1 cellular context compared by ENCODE assay signal in genomic region chr15:68888419-68888818, GRCh38.
TF ChIP-seq lines count a peak whose summit lies in the region.

No MANE protein-coding gene starts in this region.

TF ChIP-seq in SK-N-SH treated with all-trans-retinoic acid at 6 μM for 48 hours, 23 proteins besides CTCF, POLR2A, EP300 and RAD21 (continued from another document):
- TF ChIP-seq, protein P1, sequence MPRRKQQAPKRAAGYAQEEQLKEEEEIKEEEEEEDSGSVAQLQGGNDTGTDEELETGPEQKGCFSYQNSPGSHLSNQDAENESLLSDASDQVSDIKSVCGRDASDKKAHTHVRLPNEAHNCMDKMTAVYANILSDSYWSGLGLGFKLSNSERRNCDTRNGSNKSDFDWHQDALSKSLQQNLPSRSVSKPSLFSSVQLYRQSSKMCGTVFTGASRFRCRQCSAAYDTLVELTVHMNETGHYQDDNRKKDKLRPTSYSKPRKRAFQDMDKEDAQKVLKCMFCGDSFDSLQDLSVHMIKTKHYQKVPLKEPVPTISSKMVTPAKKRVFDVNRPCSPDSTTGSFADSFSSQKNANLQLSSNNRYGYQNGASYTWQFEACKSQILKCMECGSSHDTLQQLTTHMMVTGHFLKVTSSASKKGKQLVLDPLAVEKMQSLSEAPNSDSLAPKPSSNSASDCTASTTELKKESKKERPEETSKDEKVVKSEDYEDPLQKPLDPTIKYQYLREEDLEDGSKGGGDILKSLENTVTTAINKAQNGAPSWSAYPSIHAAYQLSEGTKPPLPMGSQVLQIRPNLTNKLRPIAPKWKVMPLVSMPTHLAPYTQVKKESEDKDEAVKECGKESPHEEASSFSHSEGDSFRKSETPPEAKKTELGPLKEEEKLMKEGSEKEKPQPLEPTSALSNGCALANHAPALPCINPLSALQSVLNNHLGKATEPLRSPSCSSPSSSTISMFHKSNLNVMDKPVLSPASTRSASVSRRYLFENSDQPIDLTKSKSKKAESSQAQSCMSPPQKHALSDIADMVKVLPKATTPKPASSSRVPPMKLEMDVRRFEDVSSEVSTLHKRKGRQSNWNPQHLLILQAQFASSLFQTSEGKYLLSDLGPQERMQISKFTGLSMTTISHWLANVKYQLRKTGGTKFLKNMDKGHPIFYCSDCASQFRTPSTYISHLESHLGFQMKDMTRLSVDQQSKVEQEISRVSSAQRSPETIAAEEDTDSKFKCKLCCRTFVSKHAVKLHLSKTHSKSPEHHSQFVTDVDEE (CRISPR knock-in tag; IDR thresholded peaks at IDR 0.05): no peak
- TF ChIP-seq ZNF70 (CRISPR knock-in tag; IDR thresholded peaks at IDR 0.05) (no peak), PPARA (CRISPR knock-in tag; IDR thresholded peaks at IDR 0.05; ENCODE audit: borderline replicate concordance) (no peak), TOX (CRISPR knock-in tag; IDR thresholded peaks at IDR 0.05; ENCODE audit: borderline replicate concordance) (no peak), ISL1 (CRISPR knock-in tag; IDR thresholded peaks at IDR 0.05) (no peak), ARNTL (CRISPR knock-in tag; IDR thresholded peaks at IDR 0.05; ENCODE audit: borderline replicate concordance, low read depth) (no peak), ZFP30 (CRISPR knock-in tag; IDR thresholded peaks at IDR 0.05) (no peak), BACH2 (CRISPR knock-in tag; IDR thresholded peaks at IDR 0.05; ENCODE audit: borderline replicate concordance) (no peak), TCF4 (CRISPR knock-in tag; IDR thresholded peaks at IDR 0.05; ENCODE audit: borderline replicate concordance) (no peak)
